ENCODE assay signal across 9 cellular contexts in the genomic region with DNA sequence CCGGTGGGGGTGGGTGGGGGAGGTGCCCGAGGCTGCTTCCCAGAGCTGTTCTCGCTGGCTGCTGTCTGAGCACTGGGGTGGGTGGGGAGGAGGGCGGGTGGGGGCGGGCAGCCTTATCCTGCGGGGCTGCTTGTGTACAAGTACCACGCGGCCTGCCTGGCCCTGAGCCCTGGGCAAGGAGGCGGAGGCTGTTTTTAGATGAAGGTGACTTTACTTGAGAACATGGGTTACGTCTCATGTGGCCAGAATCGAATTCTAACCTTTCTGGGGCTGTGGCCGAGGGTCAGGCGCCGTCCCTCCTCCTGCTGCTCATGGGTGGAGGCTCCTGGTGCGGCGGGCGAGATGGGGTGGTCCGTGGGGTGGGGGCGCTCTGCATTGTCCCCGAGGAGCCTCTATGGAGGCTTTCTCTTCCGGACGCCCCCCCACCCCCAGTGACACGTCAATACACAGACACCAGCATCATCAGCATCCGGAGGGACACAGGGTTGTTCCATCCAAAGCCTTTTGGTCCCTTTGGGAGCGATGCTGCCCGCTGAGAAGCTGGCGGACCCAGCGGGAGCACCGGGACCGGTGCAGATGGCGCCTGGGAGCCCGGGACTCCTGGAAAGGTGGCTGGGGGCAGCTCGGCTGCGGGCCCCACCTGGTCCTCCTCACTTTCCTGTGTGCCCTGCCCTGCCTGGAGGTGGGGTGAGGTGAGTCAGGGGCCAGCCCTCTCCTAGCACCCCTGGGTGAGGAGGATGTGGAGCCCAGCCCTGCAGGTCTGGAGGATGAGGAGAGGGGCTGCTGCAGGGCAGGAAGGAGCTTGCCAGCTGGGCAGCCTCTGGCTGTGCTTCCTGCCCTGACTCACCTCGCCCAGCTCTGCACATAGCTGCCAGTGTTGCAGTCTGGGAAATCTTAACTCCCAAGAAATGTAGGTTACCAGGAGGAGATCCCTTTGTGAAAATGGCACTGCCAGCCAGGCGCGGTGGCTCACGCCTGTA. TPM values are rescaled to one million over a fixed set of nuclear protein-coding genes. Genes with fewer than 3 reads are reported as not detected.
A peak's percentile ranks its signal among the peaks of the same experiment; 100 is the strongest.
DNase-seq lines count a peak whose midpoint lies in the region; ATAC-seq, FAIRE-seq and TF ChIP-seq lines count a peak whose summit lies in the region.
"Had no signal": no experiment of that assay in that cellular context is flagged by ENCODE, and none has a peak within 500 bp of the region (broad histone marks: within the 10 kb centered on the region; RNA-seq: fewer than 3 reads in every experiment).

No MANE protein-coding gene starts in this region.

- TF ChIP-seq POLR2A in GM12878 (IDR thresholded peaks at IDR 0.05; ENCODE audit: low read depth, low read length) = no peak; the same call in 1 of the 2 replicates

- no peaks in the 10 kb centered on the region for H3K9me2 ChIP-seq in hepatocyte (replicated peaks; ENCODE audit: insufficient read depth)

- no peak overlapping the region for H3K4me3 Mint-ChIP-seq in T-helper 17 cell
- no peak overlapping the region for H3K4me3 Mint-ChIP-seq in Caco-2 (ENCODE audit: unreplicated experiment)

- TF ChIP-seq RAD21 in GM12878 (IDR thresholded peaks at IDR 0.05; ENCODE audit: insufficient read depth, low read depth, low read length) = no peak

- H3K4me3 ChIP-seq in GM12878 (peak overlapping the region; percentile 83), hepatocyte (no peak overlapping the region), stomach smooth muscle (ENCODE audit: low read length in 2 of 2) (peak overlapping the region in 1 of 2 donors; percentile 66), Caco-2 (ENCODE audit: low read depth, low read length) (no peak overlapping the region)

- H4K20me1 ChIP-seq in GM12878 (ENCODE audit: control insufficient read depth, insufficient read depth) (0 out of 2 replicates have a peak, but pooled peaks cover 5% of the 10 kb centered on the region), hepatocyte (ENCODE audit: insufficient read depth, poor library complexity, severe bottlenecking) (peaks cover 78% of the 10 kb centered on the region)

- in situ Hi-C loops in GM12878 (cut with MboI) = no loop called here

- H3K4me1 Mint-ChIP-seq in T-helper 17 cell (peaks cover 33% of the 10 kb centered on the region), Caco-2 (ENCODE audit: low read depth, unreplicated experiment) (peaks cover 12% of the 10 kb centered on the region)

- peaks cover 3% of the 10 kb centered on the region; the same call in 1 of the 2 replicates for H3K4me1 ChIP-seq in GM12878 (ENCODE audit: control insufficient read depth, insufficient read depth, low read length)
- peaks cover 31% of the 10 kb centered on the region for H3K4me1 ChIP-seq in hepatocyte (ENCODE audit: insufficient read depth)
- H3K4me1 ChIP-seq in stomach smooth muscle (ENCODE audit: control insufficient read depth, insufficient read depth, low read length) = peaks cover 44% of the 10 kb centered on the region
- peaks cover 14% of the 10 kb centered on the region for H3K4me1 ChIP-seq in Caco-2

- H3K4me2 ChIP-seq in GM12878 (ENCODE audit: control insufficient read depth, insufficient read depth) (peak overlapping the region; percentile 62), hepatocyte (peak overlapping the region; percentile 99)

- no peaks in the 10 kb centered on the region for H3K9me3 Mint-ChIP-seq in Caco-2 (ENCODE audit: unreplicated experiment)

- SMC1A ChIA-PET in GM12878 (lab: Charles Lee; ENCODE audit: uncharacterized antibody, unreplicated experiment) = interaction anchor here (0.8 to 2.0 kb wide), 3 partner anchors 43 to 85 kb away, joined by 3 to 20 read pairs (median 4); a partner anchor contains a TSS

- intact Hi-C loops in GM12878 (cut with micrococcal nuclease; ENCODE audit: unreplicated experiment) = no loop called here
- intact Hi-C loops in Caco-2 (cut with micrococcal nuclease; ENCODE audit: unreplicated experiment) = no loop called here

- no TSS peak for BruUV-seq in GM12878 (replicated peaks; lab: Mats Ljungman, UMichigan)
- no TSS peak for BruUV-seq in Caco-2 (replicated peaks; lab: Mats Ljungman, UMichigan)

- H3K36me3 Mint-ChIP-seq in T-helper 17 cell (ENCODE audit: low read depth) (no peaks in the 10 kb centered on the region), Caco-2 (ENCODE audit: insufficient read depth, unreplicated experiment) (peaks cover 64% of the 10 kb centered on the region)

- H3K79me2 ChIP-seq in GM12878 (ENCODE audit: control insufficient read depth, insufficient read depth, low read length) (peaks cover 64% of the 10 kb centered on the region), hepatocyte (peaks cover 81% of the 10 kb centered on the region)

- H3K27me3 ChIP-seq in GM12878 (replicated peaks in 1 of 2; ENCODE audit: control insufficient read depth in 2 of 2, insufficient read depth in 2 of 2, low read length in 1 of 2) (no peaks in the 10 kb centered on the region), hepatocyte (no peaks in the 10 kb centered on the region), stomach smooth muscle (ENCODE audit: control insufficient read depth in 1 of 2, insufficient read depth in 2 of 2, low read length in 2 of 2) (no peaks in the 10 kb centered on the region), Caco-2 (replicated peaks; ENCODE audit: control insufficient read depth, insufficient read depth, low read length) (no peaks in the 10 kb centered on the region)

- TF ChIP-seq CTCF in GM12878 (IDR thresholded peaks at IDR 0.05 in 2 of 3, conservative IDR thresholded peaks at IDR 0.05 in 1 of 3; ENCODE audit: control insufficient read depth in 2 of 3, extremely low read depth in 1 of 3, insufficient read depth in 1 of 3, low read depth in 3 of 3, low read length in 3 of 3) = no peak
- TF ChIP-seq CTCF in hepatocyte (IDR thresholded peaks at IDR 0.05; ENCODE audit: poor library complexity) = no peak
- no peak for TF ChIP-seq CTCF in Caco-2 (IDR thresholded peaks at IDR 0.05; ENCODE audit: insufficient read depth in 1 of 2, low read depth in 1 of 2, low read length in 1 of 2, severe bottlenecking in 1 of 2, unreplicated experiment in 1 of 2)

- no peak for ATAC-seq in GM12878
- ATAC-seq in T-helper 17 cell = no peak
- ATAC-seq: stimulated activated naive CD8-positive, alpha-beta T cell treated with anti-CD3 and anti-CD28 coated beads, Interleukin-15, Interleukin-2, amounts not matched to agents 100 U/mL and 50 U/mL, for 24 hours had no signal

- peak; percentile 46 for DNase-seq in HTR-8/SVneo (ENCODE audit: insufficient read length, low spot score)
- DNase-seq in GM12878 (ENCODE audit: low read depth, low spot score) = no peak
- peak; percentile 48 for DNase-seq in hepatocyte (ENCODE audit: low spot score)
- DNase-seq in T-helper 17 cell = no peak
- DNase-seq in NCI-H1930 (lab: John Stamatoyannopoulos, UW) = no peak
- DNase-seq in activated naive CD4-positive, alpha-beta T cell treated with anti-CD3 and anti-CD28 coated beads, Interleukin-2, amount 50 U/mL, for 16 hours = no peak
- DNase-seq in Caco-2 = no peak
- DNase-seq: stimulated activated naive CD8-positive, alpha-beta T cell treated with anti-CD3 and anti-CD28 coated beads, Interleukin-15, Interleukin-2, amounts not matched to agents 100 U/mL and 50 U/mL, for 24 hours had no signal

- H3K36me3 ChIP-seq in GM12878 (ENCODE audit: control insufficient read depth in 2 of 2, insufficient read depth in 2 of 2, low read length in 1 of 2) (peaks cover 0 to 29% of the 10 kb centered on the region in 2 experiments; a peak in 3 of 4 replicates), hepatocyte (replicated peaks; ENCODE audit: insufficient read depth, low read depth) (no peaks in the 10 kb centered on the region), stomach smooth muscle (ENCODE audit: control insufficient read depth in 2 of 2, insufficient read depth in 2 of 2, low read length in 2 of 2) (no peaks in the 10 kb centered on the region), Caco-2 (ENCODE audit: control insufficient read depth, insufficient read depth, low read length) (no peaks in the 10 kb centered on the region; the same call in 1 of the 2 replicates)

- H3K27me3 Mint-ChIP-seq in T-helper 17 cell (no peaks in the 10 kb centered on the region), Caco-2 (ENCODE audit: insufficient read depth, unreplicated experiment) (no peaks in the 10 kb centered on the region)

- POLR2A ChIA-PET in GM12878 (lab: Charles Lee) (interaction anchor here (0.6 to 1.1 kb wide), 3 partner anchors 8 to 52 kb away, joined by 3 to 5 read pairs (median 5); no protein-coding TSS in a partner anchor), Caco-2 (lab: Charles Lee) (interaction anchor here (0.7 kb wide), 1 partner anchor 10 kb away, joined by 6 read pairs; no protein-coding TSS in a partner anchor)

- 59% methylated on average over 36 of the region's 38 CpGs for WGBS in GM12878 (ENCODE audit: insufficient coverage, insufficient replicate concordance, low lambda C conversion rate, missing lambda C conversion rate)
- 86% methylated on average over 26 of the region's 38 CpGs for WGBS in hepatocyte (ENCODE audit: low lambda C conversion rate, missing lambda C conversion rate)

- RAD21 ChIA-PET in GM12878 (lab: Charles Lee; ENCODE audit: unreplicated experiment) = interaction anchor here (1.2 to 2.0 kb wide), 4 partner anchors 9 to 87 kb away, joined by 3 to 11 read pairs (median 7); a partner anchor contains a TSS

- H3K9ac ChIP-seq in GM12878 (ENCODE audit: control insufficient read depth, insufficient read depth, low read length) = no peak overlapping the region; the same call in 1 of the 2 replicates
- H3K9ac ChIP-seq in stomach smooth muscle (ENCODE audit: low read length in 2 of 2) = peak overlapping the region in 1 of 2 donors; percentile 21

- H3K27ac Mint-ChIP-seq in T-helper 17 cell (no peak overlapping the region), Caco-2 (ENCODE audit: unreplicated experiment) (no peak overlapping the region)

- no peak for FAIRE-seq in HTR-8/SVneo (lab: Jason Lieb, UNC)
- FAIRE-seq in GM12878 (lab: Jason Lieb, UNC) = no peak

- H3K27ac ChIP-seq in GM12878 (ENCODE audit: control insufficient read depth, insufficient read depth) = no peak overlapping the region
- no peak overlapping the region for H3K27ac ChIP-seq in hepatocyte
- peak overlapping the region; percentile 53 for H3K27ac ChIP-seq in stomach smooth muscle (ENCODE audit: low read length)

- H2AFZ ChIP-seq in GM12878 (ENCODE audit: control insufficient read depth, low read depth, low read length) = no peak overlapping the region
- no peak overlapping the region for H2AFZ ChIP-seq in hepatocyte

- H3K9me3 ChIP-seq in GM12878 (replicated peaks; ENCODE audit: control insufficient read depth, insufficient read depth, low read length) = no peaks in the 10 kb centered on the region
- no peaks in the 10 kb centered on the region for H3K9me3 ChIP-seq in hepatocyte (ENCODE audit: low read depth)
- H3K9me3 ChIP-seq in stomach smooth muscle (ENCODE audit: control insufficient read depth in 2 of 2, low read length in 2 of 2) = no peaks in the 10 kb centered on the region
- H3K9me3 ChIP-seq in T-helper 17 cell (ENCODE audit: control insufficient read depth, low read length, poor library complexity, severe bottlenecking) = no peaks in the 10 kb centered on the region
- no peaks in the 10 kb centered on the region for H3K9me3 ChIP-seq in Caco-2

- CTCF ChIA-PET in GM12878 (lab: Yijun Ruan, JAX) (interaction anchor here (0.7 to 1.6 kb wide), 2 partner anchors 44 to 65 kb away, joined by 4 to 9 read pairs; a partner anchor contains a TSS), Caco-2 (lab: Charles Lee) (no interaction called here)

- no peak for TF ChIP-seq EP300 in GM12878 (IDR thresholded peaks at IDR 0.05; ENCODE audit: borderline replicate concordance in 1 of 2, control insufficient read depth in 1 of 2, low read depth in 2 of 2, low read length in 2 of 2)

RNA-seq across cellular contexts. Expression of a gene that starts 3.4 kb away (rescaled TPM):
- 235 and 258 TPM in 2 replicates for total RNA-seq in GM12878 (2013; cell fraction: nucleolus; rRNA removed)
- total RNA-seq in GM12878 (2014; rRNA removed) (209 and 247 TPM in 2 replicates), GM12878 (2014; rRNA removed; fragmentation: Illumina TruSeq; extraction: Trizol) (53.5 and 64.8 TPM in 2 replicates), GM12878 (2021) (244 and 253 TPM in 2 replicates), hepatocyte (509 and 545 TPM in 2 replicates), T-helper 17 cell (100 to 1,000 TPM; 152 to 165 TPM), Caco-2 (2022) (618 and 656 TPM in 2 replicates)
- polyA plus RNA-seq in GM12878 (2011; ENCODE audit: low read depth) = 54.3 TPM
- polyA plus RNA-seq in GM12878 (2011; rRNA removed) (66.3 and 248 TPM in 2 replicates), GM12878 (2014; fragmentation: Illumina TruSeq; extraction: Trizol) (22.1 and 60.8 TPM in 2 replicates), GM12878 (2014; fragmentation: Nextera tagmentation; extraction: Ambion mirVana) (1 to 10 TPM; 2.8 to 9.5 TPM), GM12878 (2014; rRNA removed) (151 and 202 TPM in 2 replicates), GM12878 (2016; fragmentation: Nextera tagmentation; extraction: Ambion mirVana) (100 to 1,000 TPM; 288 to 297 TPM), hepatocyte (1,282 and 1,292 TPM in 2 replicates)
- 257 and 342 TPM in 2 replicates for polyA plus RNA-seq in GM12878 (2011; cell fraction: cytosol; rRNA removed)
- polyA plus RNA-seq in GM12878 (2011; cell fraction: nucleus; rRNA removed) = 260 and 337 TPM in 2 replicates
- 173 and 195 TPM in 2 replicates for polyA plus RNA-seq in GM12878 (2012)
- 137 and 184 TPM in 2 replicates for polyA minus RNA-seq in GM12878 (2011; rRNA and poly(A)+ RNA removed)
- 137 and 151 TPM in 2 replicates for polyA minus RNA-seq in GM12878 (2011; cell fraction: cytosol; rRNA and poly(A)+ RNA removed)
- polyA minus RNA-seq in GM12878 (2011; cell fraction: nucleus; rRNA and poly(A)+ RNA removed) = 45.3 and 89.1 TPM in 2 replicates

RNA-seq across cellular contexts. Expression of a gene that starts 13.9 kb away (rescaled TPM):
- total RNA-seq in GM12878 (2013; cell fraction: nucleolus; rRNA removed) = 0.12 TPM in 1 of 2 replicates, not detected in the other
- 0.11 TPM in 1 of 2 replicates, not detected in the other for total RNA-seq in GM12878 (2014; rRNA removed)
- 0.04 TPM in 1 of 2 replicates, not detected in the other for total RNA-seq in GM12878 (2014; rRNA removed; fragmentation: Illumina TruSeq; extraction: Trizol)
- total RNA-seq in GM12878 (2021) = 0.45 and 0.54 TPM in 2 replicates
- 0.17 TPM for polyA plus RNA-seq in GM12878 (2011; ENCODE audit: low read depth)
- polyA plus RNA-seq in GM12878 (2011; rRNA removed) = 0.05 TPM in 1 of 2 replicates, not detected in the other
- 0.03 and 0.10 TPM in 2 replicates for polyA plus RNA-seq in GM12878 (2011; cell fraction: cytosol; rRNA removed)
- polyA plus RNA-seq in GM12878 (2011; cell fraction: nucleus; rRNA removed) = 0.34 and 0.51 TPM in 2 replicates
- 0.41 and 0.77 TPM in 2 replicates for polyA plus RNA-seq in GM12878 (2012)
- polyA plus RNA-seq in GM12878 (2014; fragmentation: Illumina TruSeq; extraction: Trizol) = 0.01 TPM in 1 of 2 replicates, not detected in the other
- not detected for polyA plus RNA-seq in GM12878 (2014; fragmentation: Nextera tagmentation; extraction: Ambion mirVana)
- polyA plus RNA-seq in GM12878 (2014; rRNA removed) = 0.09 and 0.13 TPM in 2 replicates
- not detected for polyA plus RNA-seq in GM12878 (2016; fragmentation: Nextera tagmentation; extraction: Ambion mirVana)
- not detected in 2 replicates for polyA minus RNA-seq in GM12878 (2011; rRNA and poly(A)+ RNA removed)
- not detected in 2 replicates for polyA minus RNA-seq in GM12878 (2011; cell fraction: cytosol; rRNA and poly(A)+ RNA removed)
- 0.12 TPM in 1 of 2 replicates, not detected in the other for polyA minus RNA-seq in GM12878 (2011; cell fraction: nucleus; rRNA and poly(A)+ RNA removed)
- total RNA-seq in hepatocyte = 0.30 and 0.44 TPM in 2 replicates
- polyA plus RNA-seq in hepatocyte = 0.16 and 0.21 TPM in 2 replicates
- 1 to 10 TPM; 1.1 to 3.0 TPM for total RNA-seq in T-helper 17 cell
- 2.7 and 3.9 TPM in 2 replicates for total RNA-seq in Caco-2 (2022)

RNA-seq across cellular contexts. Expression of a gene that starts 32.0 kb away (rescaled TPM):
- not detected in 2 replicates for total RNA-seq in GM12878 (2013; cell fraction: nucleolus; rRNA removed)
- total RNA-seq in GM12878 (2014; rRNA removed) (not detected in 2 replicates), GM12878 (2014; rRNA removed; fragmentation: Illumina TruSeq; extraction: Trizol) (not detected in 2 replicates), GM12878 (2021) (0.23 TPM in 1 of 2 replicates, not detected in the other), hepatocyte (not detected in 2 replicates), T-helper 17 cell (10 to 100 TPM; 43.8 to 45.6 TPM), Caco-2 (2022) (0.35 TPM in 1 of 2 replicates, not detected in the other)
- polyA plus RNA-seq in GM12878 (2011; ENCODE audit: low read depth) = not detected
- polyA plus RNA-seq in GM12878 (2011; rRNA removed) (0.24 and 0.48 TPM in 2 replicates), GM12878 (2014; fragmentation: Illumina TruSeq; extraction: Trizol) (not detected in 2 replicates), GM12878 (2014; fragmentation: Nextera tagmentation; extraction: Ambion mirVana) (not detected), GM12878 (2014; rRNA removed) (0.09 TPM in 2 replicates), GM12878 (2016; fragmentation: Nextera tagmentation; extraction: Ambion mirVana) (not detected), hepatocyte (not detected in 2 replicates)
- polyA plus RNA-seq in GM12878 (2011; cell fraction: cytosol; rRNA removed) = 1.4 and 1.6 TPM in 2 replicates
- 0.51 and 1.8 TPM in 2 replicates for polyA plus RNA-seq in GM12878 (2011; cell fraction: nucleus; rRNA removed)
- not detected in 2 replicates for polyA plus RNA-seq in GM12878 (2012)
- 0.98 TPM in 1 of 2 replicates, not detected in the other for polyA minus RNA-seq in GM12878 (2011; rRNA and poly(A)+ RNA removed)
- not detected in 2 replicates for polyA minus RNA-seq in GM12878 (2011; cell fraction: cytosol; rRNA and poly(A)+ RNA removed)
- polyA minus RNA-seq in GM12878 (2011; cell fraction: nucleus; rRNA and poly(A)+ RNA removed) = not detected in 2 replicates

RNA-seq across cellular contexts. Expression of a gene that starts 44.3 kb away (rescaled TPM):
- total RNA-seq in GM12878 (2013; cell fraction: nucleolus; rRNA removed) = 16.2 and 17.0 TPM in 2 replicates
- total RNA-seq in GM12878 (2014; rRNA removed) (48.9 and 50.5 TPM in 2 replicates), GM12878 (2014; rRNA removed; fragmentation: Illumina TruSeq; extraction: Trizol) (17.6 and 18.5 TPM in 2 replicates), GM12878 (2021) (41.4 and 41.9 TPM in 2 replicates), hepatocyte (89.9 and 105 TPM in 2 replicates), T-helper 17 cell (10 to 100 TPM; 36.2 to 42.0 TPM), Caco-2 (2022) (129 and 133 TPM in 2 replicates)
- 7.5 TPM for polyA plus RNA-seq in GM12878 (2011; ENCODE audit: low read depth)
- polyA plus RNA-seq in GM12878 (2011; rRNA removed) (14.6 and 38.5 TPM in 2 replicates), GM12878 (2014; fragmentation: Illumina TruSeq; extraction: Trizol) (5.9 and 14.9 TPM in 2 replicates), GM12878 (2014; fragmentation: Nextera tagmentation; extraction: Ambion mirVana) (1 to 10 TPM in 1 of 2 experiments, under 1 TPM in 1; 0.31 to 1.3 TPM), GM12878 (2014; rRNA removed) (43.8 and 49.3 TPM in 2 replicates), GM12878 (2016; fragmentation: Nextera tagmentation; extraction: Ambion mirVana) (10 to 100 TPM in 1 of 2 experiments, 1 to 10 TPM in 1; 6.9 to 41.1 TPM), hepatocyte (196 and 197 TPM in 2 replicates)
- 36.8 and 52.4 TPM in 2 replicates for polyA plus RNA-seq in GM12878 (2011; cell fraction: cytosol; rRNA removed)
- 41.4 and 53.6 TPM in 2 replicates for polyA plus RNA-seq in GM12878 (2011; cell fraction: nucleus; rRNA removed)
- polyA plus RNA-seq in GM12878 (2012) = 22.7 and 23.7 TPM in 2 replicates
- 10.9 and 19.3 TPM in 2 replicates for polyA minus RNA-seq in GM12878 (2011; rRNA and poly(A)+ RNA removed)
- polyA minus RNA-seq in GM12878 (2011; cell fraction: cytosol; rRNA and poly(A)+ RNA removed) = 11.0 and 15.9 TPM in 2 replicates
- 6.5 and 9.4 TPM in 2 replicates for polyA minus RNA-seq in GM12878 (2011; cell fraction: nucleus; rRNA and poly(A)+ RNA removed)

RNA-seq across cellular contexts. Expression of a gene that starts 57.5 kb away (rescaled TPM):
- 47.3 and 62.5 TPM in 2 replicates for total RNA-seq in GM12878 (2013; cell fraction: nucleolus; rRNA removed)
- 36.5 and 42.8 TPM in 2 replicates for total RNA-seq in GM12878 (2014; rRNA removed)
- total RNA-seq in GM12878 (2014; rRNA removed; fragmentation: Illumina TruSeq; extraction: Trizol) = 22.0 and 22.8 TPM in 2 replicates
- total RNA-seq in GM12878 (2021) = 57.6 and 59.8 TPM in 2 replicates
- 24.6 TPM for polyA plus RNA-seq in GM12878 (2011; ENCODE audit: low read depth)
- polyA plus RNA-seq in GM12878 (2011; rRNA removed) = 16.6 and 54.0 TPM in 2 replicates
- 27.6 and 50.3 TPM in 2 replicates for polyA plus RNA-seq in GM12878 (2011; cell fraction: cytosol; rRNA removed)
- polyA plus RNA-seq in GM12878 (2011; cell fraction: nucleus; rRNA removed) = 300 and 345 TPM in 2 replicates
- 36.1 and 38.8 TPM in 2 replicates for polyA plus RNA-seq in GM12878 (2012)
- polyA plus RNA-seq in GM12878 (2014; fragmentation: Illumina TruSeq; extraction: Trizol) = 7.3 and 30.8 TPM in 2 replicates
- 10 to 100 TPM in 1 of 2 experiments, 1 to 10 TPM in 1; 9.9 to 27.9 TPM for polyA plus RNA-seq in GM12878 (2014; fragmentation: Nextera tagmentation; extraction: Ambion mirVana)
- 38.4 and 52.6 TPM in 2 replicates for polyA plus RNA-seq in GM12878 (2014; rRNA removed)
- 10 to 100 TPM; 28.1 to 44.7 TPM for polyA plus RNA-seq in GM12878 (2016; fragmentation: Nextera tagmentation; extraction: Ambion mirVana)
- 91.7 and 110 TPM in 2 replicates for polyA minus RNA-seq in GM12878 (2011; rRNA and poly(A)+ RNA removed)
- polyA minus RNA-seq in GM12878 (2011; cell fraction: cytosol; rRNA and poly(A)+ RNA removed) = 33.9 and 39.2 TPM in 2 replicates
- polyA minus RNA-seq in GM12878 (2011; cell fraction: nucleus; rRNA and poly(A)+ RNA removed) = 50.2 and 63.4 TPM in 2 replicates
- 38.7 and 41.9 TPM in 2 replicates for total RNA-seq in hepatocyte
- polyA plus RNA-seq in hepatocyte = 59.5 and 60.7 TPM in 2 replicates
- total RNA-seq in T-helper 17 cell = 10 to 100 TPM; 61.3 to 64.7 TPM
- 93.3 and 95.8 TPM in 2 replicates for total RNA-seq in Caco-2 (2022)

Comparison
In these comparisons a context has a peak if more than half of its experiments do, and no peak if none do; other contexts are left out.
1. DNase-seq: peak in HTR-8/SVneo (single experiment) and hepatocyte (single experiment); none in GM12878 (single experiment), T-helper 17 cell (0 of 3), NCI-H1930 (0 of 2), activated naive CD4-positive, alpha-beta T cell treated with anti-CD3 and anti-CD28 coated beads, Interleukin-2, amount 50 U/mL, for 16 hours (single experiment) and Caco-2 (0 of 2).
2. RNA of a gene that starts 32.0 kb away (total RNA-seq): 43.8 to 45.6 TPM in T-helper 17 cell; 0.35 TPM in Caco-2, 0.23 TPM in GM12878 and not detected in hepatocyte; every median in the first group is over 10 times any median in the second.